Comparison of ENCODE assay signal across 1 cellular context in the genomic region with DNA sequence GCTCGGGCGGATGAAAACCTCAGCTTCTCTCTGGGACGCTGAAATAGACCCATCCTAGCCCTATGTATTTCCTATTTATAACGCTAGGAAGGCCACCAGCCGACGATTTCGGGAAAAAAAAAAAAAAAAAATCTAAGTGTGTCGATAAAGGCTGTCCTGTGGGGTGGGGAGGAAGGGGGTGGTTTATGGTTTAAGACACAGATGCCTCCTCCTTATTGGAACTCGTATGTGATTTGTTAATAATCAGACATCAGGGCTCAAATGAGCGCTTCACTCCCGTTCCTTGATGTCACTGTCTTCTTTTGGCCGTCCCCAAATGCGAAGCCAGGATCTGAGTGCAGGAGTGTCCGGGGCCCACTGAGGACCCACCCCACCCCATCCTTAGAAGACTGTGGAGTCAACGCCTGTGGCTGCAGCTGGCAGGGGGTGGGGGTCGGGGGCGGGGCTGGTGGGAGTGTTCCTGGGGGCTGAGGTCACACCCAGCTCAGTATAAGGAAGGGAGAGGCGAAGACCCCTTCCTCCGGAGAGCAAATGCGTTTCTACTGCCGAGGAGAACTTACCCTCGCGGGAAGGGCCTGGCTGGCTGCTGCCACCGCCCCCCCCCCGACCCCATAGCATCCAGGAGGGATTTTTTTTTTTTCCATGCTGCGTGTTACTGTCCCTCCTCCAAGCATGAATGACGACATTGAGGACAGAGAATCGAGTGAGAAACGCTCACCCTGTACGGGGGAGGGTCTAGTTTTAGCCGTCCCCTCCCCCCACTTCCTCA.
TF ChIP-seq lines count a peak whose summit lies in the region.

No MANE protein-coding gene starts in this region.

TF ChIP-seq in HEK293, 187 proteins besides CTCF, POLR2A, EP300 and RAD21 (continued from another document):
- TF ChIP-seq, protein P1, sequence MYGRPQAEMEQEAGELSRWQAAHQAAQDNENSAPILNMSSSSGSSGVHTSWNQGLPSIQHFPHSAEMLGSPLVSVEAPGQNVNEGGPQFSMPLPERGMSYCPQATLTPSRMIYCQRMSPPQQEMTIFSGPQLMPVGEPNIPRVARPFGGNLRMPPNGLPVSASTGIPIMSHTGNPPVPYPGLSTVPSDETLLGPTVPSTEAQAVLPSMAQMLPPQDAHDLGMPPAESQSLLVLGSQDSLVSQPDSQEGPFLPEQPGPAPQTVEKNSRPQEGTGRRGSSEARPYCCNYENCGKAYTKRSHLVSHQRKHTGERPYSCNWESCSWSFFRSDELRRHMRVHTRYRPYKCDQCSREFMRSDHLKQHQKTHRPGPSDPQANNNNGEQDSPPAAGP (tag by site-specific recombination; IDR thresholded peaks at IDR 0.05), result 0 out of 2 replicates have a peak, but pooled peaks have one; percentile 36
- TF ChIP-seq BCL11B (tag by site-specific recombination; IDR thresholded peaks at IDR 0.05; ENCODE audit: low read depth) (no peak), ZNF398 (tag by site-specific recombination; IDR thresholded peaks at IDR 0.05) (peak; percentile 32; the same call in 1 of the 2 replicates), ZNF266 (tag by site-specific recombination; IDR thresholded peaks at IDR 0.05; ENCODE audit: low read depth) (no peak), ZBTB17 (tag by site-specific recombination; IDR thresholded peaks at IDR 0.05) (peak; percentile 45), SCRT2 (tag by site-specific recombination; IDR thresholded peaks at IDR 0.05) (no peak)
- TF ChIP-seq, protein P2, sequence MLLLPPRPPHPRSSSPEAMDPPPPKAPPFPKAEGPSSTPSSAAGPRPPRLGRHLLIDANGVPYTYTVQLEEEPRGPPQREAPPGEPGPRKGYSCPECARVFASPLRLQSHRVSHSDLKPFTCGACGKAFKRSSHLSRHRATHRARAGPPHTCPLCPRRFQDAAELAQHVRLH (tag by site-specific recombination; IDR thresholded peaks at IDR 0.05), result no peak
